In the genomic region with DNA sequence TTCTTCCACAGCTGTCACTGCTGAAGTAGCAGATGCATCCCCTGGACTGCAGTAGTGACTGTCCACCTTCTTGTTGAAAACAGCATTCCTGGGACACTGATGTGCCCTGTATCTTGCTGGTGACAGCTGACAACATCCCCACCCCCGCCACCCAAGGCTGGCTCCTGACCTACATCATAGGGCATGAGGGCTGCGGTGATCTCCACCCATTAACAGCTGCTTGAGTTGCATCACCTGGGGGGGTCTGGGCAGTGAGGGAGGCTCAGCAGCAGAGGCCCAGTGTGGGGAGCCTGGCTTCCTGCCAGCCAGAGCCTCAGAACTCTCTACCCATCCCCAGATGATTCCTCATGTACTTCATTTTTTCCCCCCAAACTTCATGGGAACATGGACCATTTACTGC, we compare ENCODE assay signal across 19 cellular contexts. TPM values are rescaled to one million over a fixed set of nuclear protein-coding genes. Genes with fewer than 3 reads are reported as not detected.
A peak's percentile ranks its signal among the peaks of the same experiment; 100 is the strongest.
DNase-seq lines count a peak whose midpoint lies in the region; ATAC-seq and TF ChIP-seq lines count a peak whose summit lies in the region.
"Had no signal": no experiment of that assay in that cellular context is flagged by ENCODE, and none has a peak within 500 bp of the region (broad histone marks: within the 10 kb centered on the region; RNA-seq: fewer than 3 reads in every experiment).

No MANE protein-coding gene starts in this region.

- H3K27me3 ChIP-seq in gastroesophageal sphincter (no peaks in the 10 kb centered on the region), skeletal muscle satellite cell (ENCODE audit: control insufficient read depth, insufficient read depth, low read length) (no peaks in the 10 kb centered on the region), neuronal stem cell (ENCODE audit: control insufficient read depth in 3 of 3, insufficient read depth in 3 of 3, low read depth in 1 of 3, low read length in 3 of 3) (peaks cover 4 to 21% (median 4%) of the 10 kb centered on the region in 3 experiments)
- no peaks in the 10 kb centered on the region for H3K27me3 ChIP-seq in effector memory CD4-positive, alpha-beta T cell (replicated peaks; ENCODE audit: control insufficient read depth, insufficient read depth, low read length, poor library complexity, severe bottlenecking)

- peak; percentile 47 for DNase-seq in COLO668 (lab: John Stamatoyannopoulos, UW; ENCODE audit: unreplicated experiment)
- peak; percentile 11 for DNase-seq in SHP77 treated with DMSO at 0.1 percent for 48 hours (lab: John Stamatoyannopoulos, UW)
- DNase-seq in effector memory CD4-positive, alpha-beta T cell, result no peak
- no peak for DNase-seq in NCI-H128 (lab: John Stamatoyannopoulos, UW; ENCODE audit: unreplicated experiment)
- DNase-seq in activated naive CD4-positive, alpha-beta T cell treated with Interleukin-2 at 50 U/mL for 16 hours, result no peak
- DNase-seq in neuronal stem cell (ENCODE audit: low spot score), result no peak
- DNase-seq: ACHN; activated CD4-positive, alpha-beta T cell treated with anti-CD3 and anti-CD28 coated beads for 4 hours; activated naive CD8-positive, alpha-beta T cell treated with anti-CD3 and anti-CD28 coated beads, Interleukin-2, amount 10 ng/mL, durations not matched to agents 7 days and 5 days; CD4-positive, CD25-positive, alpha-beta regulatory T cell; DMS53; H9; left cardiac atrium; NCI-H1694 treated with DMSO at 0.1 percent for 48 hours; NCI-H226; retina had no signal

- no peaks in the 10 kb centered on the region for H3K79me1 ChIP-seq in neuronal stem cell (ENCODE audit: low read depth, low read length)

- H3K4me1 ChIP-seq in gastroesophageal sphincter, result peaks cover 0 to 67% (median 6%) of the 10 kb centered on the region in 3 donors
- H3K4me1 ChIP-seq in skeletal muscle satellite cell (ENCODE audit: control insufficient read depth, insufficient read depth, low read length), result peaks cover 45% of the 10 kb centered on the region
- H3K4me1 ChIP-seq in effector memory CD4-positive, alpha-beta T cell (ENCODE audit: control insufficient read depth, insufficient read depth, low read length, poor library complexity, severe bottlenecking), result no peaks in the 10 kb centered on the region
- peaks cover 0 to 9% of the 10 kb centered on the region in 2 donors for H3K4me1 ChIP-seq in neuronal stem cell (ENCODE audit: control insufficient read depth in 2 of 2, insufficient read depth in 1 of 2, low read depth in 1 of 2, low read length in 2 of 2)

- H3K36me3 ChIP-seq in gastroesophageal sphincter (no peaks in the 10 kb centered on the region), skeletal muscle satellite cell (ENCODE audit: insufficient read depth, low read length) (no peaks in the 10 kb centered on the region), neuronal stem cell (replicated peaks in 1 of 2; ENCODE audit: control insufficient read depth in 2 of 2, insufficient read depth in 2 of 2, low read length in 2 of 2) (no peaks in the 10 kb centered on the region)
- H3K36me3 ChIP-seq in effector memory CD4-positive, alpha-beta T cell (ENCODE audit: control insufficient read depth, insufficient read depth, low read length), result no peaks in the 10 kb centered on the region
- H3K36me3 ChIP-seq: neural progenitor cell had no signal

- no peak overlapping the region for H2AK5ac ChIP-seq in neuronal stem cell (ENCODE audit: low read depth, low read length)

- no peak overlapping the region for H2BK5ac ChIP-seq in neuronal stem cell (ENCODE audit: low read length)

- no peak for TF ChIP-seq EP300 in gastroesophageal sphincter (IDR thresholded peaks at IDR 0.05)

- H3K9me3 ChIP-seq in gastroesophageal sphincter, result no peaks in the 10 kb centered on the region
- no peaks in the 10 kb centered on the region for H3K9me3 ChIP-seq in skeletal muscle satellite cell (replicated peaks; ENCODE audit: low read length)
- H3K9me3 ChIP-seq in effector memory CD4-positive, alpha-beta T cell (ENCODE audit: control insufficient read depth, low read length), result no peaks in the 10 kb centered on the region
- H3K9me3 ChIP-seq in neuronal stem cell (replicated peaks in 1 of 2; ENCODE audit: control insufficient read depth in 2 of 2, insufficient read depth in 1 of 2, low read depth in 1 of 2, low read length in 2 of 2), result no peaks in the 10 kb centered on the region

- H3K4ac ChIP-seq in neuronal stem cell (ENCODE audit: low read length), result no peak overlapping the region

- H2AFZ ChIP-seq in neuronal stem cell (ENCODE audit: low read length), result no peak overlapping the region
- H2AFZ ChIP-seq: neural progenitor cell had no signal

- ATAC-seq in gastroesophageal sphincter, result no peak
- ATAC-seq: left cardiac atrium had no signal

- no peak overlapping the region for H2BK120ac ChIP-seq in neuronal stem cell (ENCODE audit: low read depth, low read length)

- no peak overlapping the region for H3K18ac ChIP-seq in neuronal stem cell (ENCODE audit: low read length)

- no peak overlapping the region for H2BK15ac ChIP-seq in neuronal stem cell (ENCODE audit: low read length)

- H3K27ac ChIP-seq in gastroesophageal sphincter, result peak overlapping the region; percentile 69 to 93 (median 84)
- no peak overlapping the region for H3K27ac ChIP-seq in effector memory CD4-positive, alpha-beta T cell (ENCODE audit: insufficient read depth, low read length, poor library complexity, severe bottlenecking)
- H3K27ac ChIP-seq in neuronal stem cell (replicated peaks; ENCODE audit: low read length), result no peak overlapping the region
- H3K27ac ChIP-seq: neural progenitor cell had no signal

- H3K23ac ChIP-seq in neuronal stem cell (ENCODE audit: low read depth, low read length, poor library complexity), result no peak overlapping the region

- no peak overlapping the region for H3K14ac ChIP-seq in neuronal stem cell (ENCODE audit: low read length)

- no peak overlapping the region for H3K9ac ChIP-seq in skeletal muscle satellite cell (ENCODE audit: low read depth, low read length)
- H3K9ac ChIP-seq in neuronal stem cell (ENCODE audit: low read depth, low read length, poor library complexity), result no peak overlapping the region
- H3K9ac ChIP-seq: neural progenitor cell had no signal

- peak overlapping the region; percentile 15 for H3K4me2 ChIP-seq in skeletal muscle satellite cell (ENCODE audit: low read length)
- H3K4me2 ChIP-seq in neuronal stem cell (ENCODE audit: insufficient read depth, low read length, poor library complexity, severe bottlenecking), result no peak overlapping the region
- H3K4me2 ChIP-seq: neural progenitor cell had no signal

- WGBS in gastroesophageal sphincter (ENCODE audit: low coverage in 1 of 2), 2 donors, result no CpG with 5 or more reads among the region's 2 CpGs
- no CpG with 5 or more reads among the region's 2 CpGs for WGBS in neuronal stem cell (ENCODE audit: extremely low coverage in 2 of 2, insufficient read length in 2 of 2, insufficient replicate concordance in 1 of 2), 2 donors

- peak overlapping the region; percentile 62 to 84 for H3K4me3 ChIP-seq in gastroesophageal sphincter
- no peak overlapping the region for H3K4me3 ChIP-seq in skeletal muscle satellite cell (ENCODE audit: low read length)
- H3K4me3 ChIP-seq in effector memory CD4-positive, alpha-beta T cell (ENCODE audit: insufficient read depth, low read depth, low read length, poor library complexity, severe bottlenecking), result no peak overlapping the region
- H3K4me3 ChIP-seq in neuronal stem cell (ENCODE audit: low read length in 2 of 2), result peak overlapping the region in 1 of 2 donors; percentile 27
- H3K4me3 ChIP-seq: neural progenitor cell had no signal

- peak in 1 of 2 donors; percentile 11 for TF ChIP-seq POLR2A in gastroesophageal sphincter (IDR thresholded peaks at IDR 0.05)

- TF ChIP-seq CTCF in gastroesophageal sphincter (IDR thresholded peaks at IDR 0.05), result no peak

- no peak overlapping the region for H2BK12ac ChIP-seq in neuronal stem cell (ENCODE audit: low read length)

- no peak overlapping the region for H4K91ac ChIP-seq in neuronal stem cell (ENCODE audit: low read depth, low read length, poor library complexity)

- no peak overlapping the region for H4K8ac ChIP-seq in neuronal stem cell (ENCODE audit: low read depth, low read length)

RNA-seq across cellular contexts. Expression of a gene that starts 4.1 kb away (rescaled TPM):
- total RNA-seq in gastroesophageal sphincter, result 100 to 1,000 TPM; 561 to 930 (median 763) TPM
- 31.7 and 34.5 TPM in 2 replicates for total RNA-seq in skeletal muscle satellite cell (2012; rRNA removed)
- polyA plus RNA-seq in neuronal stem cell (2013, experiment 1 of 2), result 7.1 TPM
- polyA plus RNA-seq in neuronal stem cell (2013, experiment 2 of 2), result 7.5 TPM
- total RNA-seq: CD4-positive, CD25-positive, alpha-beta regulatory T cell had no signal

Comparison
In these comparisons a context has a peak if more than half of its experiments do, and no peak if none do; other contexts are left out.
1. DNase-seq: peak in COLO668 (single experiment) and SHP77 treated with DMSO at 0.1 percent for 48 hours (single experiment); none in effector memory CD4-positive, alpha-beta T cell (0 of 3), NCI-H128 (single experiment), activated naive CD4-positive, alpha-beta T cell treated with Interleukin-2 at 50 U/mL for 16 hours (single experiment) and neuronal stem cell (single experiment).
2. H3K27ac ChIP-seq: peak in gastroesophageal sphincter (4 of 4); none in effector memory CD4-positive, alpha-beta T cell (single experiment) and neuronal stem cell (single experiment).
3. H3K4me3 ChIP-seq: peak in gastroesophageal sphincter (2 of 2); none in skeletal muscle satellite cell (single experiment) and effector memory CD4-positive, alpha-beta T cell (single experiment).